In the genomic region with DNA sequence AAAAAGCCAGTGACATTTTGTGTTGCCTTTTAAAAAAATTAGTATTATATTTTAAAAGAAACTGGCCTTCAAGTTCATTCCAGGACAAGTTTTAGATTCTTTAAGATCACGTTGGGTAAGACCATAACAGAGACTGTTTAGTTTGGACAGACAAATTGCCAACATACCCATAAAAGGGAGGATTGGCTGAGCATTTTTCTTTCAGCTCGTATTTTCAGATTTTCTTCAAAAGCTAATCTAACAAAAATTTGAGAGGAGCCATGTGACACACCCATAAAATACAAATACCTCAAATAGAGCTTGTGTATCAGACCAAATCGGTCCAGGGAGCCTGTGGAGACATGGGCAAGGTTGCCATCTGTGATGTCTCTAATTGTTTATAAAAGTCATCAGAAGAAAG, we compare ENCODE assay signal across 23 cellular contexts.
A peak's percentile ranks its signal among the peaks of the same experiment; 100 is the strongest.
DNase-seq lines count a peak whose midpoint lies in the region; ATAC-seq and TF ChIP-seq lines count a peak whose summit lies in the region.
"Had no signal": no experiment of that assay in that cellular context is flagged by ENCODE, and none has a peak within 500 bp of the region (broad histone marks: within the 10 kb centered on the region; RNA-seq: fewer than 3 reads in every experiment).

No MANE protein-coding gene starts in this region.

- CTCF ChIA-PET in HEK293T (lab: Yijun Ruan, JAX), result no interaction called here

- 32 to 54% (median 49%) methylated on average over 3 of the region's 3 CpGs for WGBS in stomach, 5 donors
- WGBS in aorta, 2 donors, result 5% methylated on average over 3 of the region's 3 CpGs

- intact Hi-C loops in left ventricle myocardium inferior (cut with micrococcal nuclease) (no loop called here), stomach (cut with DNase I; ENCODE audit: low total_unique reads) (no loop called here), aorta (cut with DNase I) (no loop called here)

- no peak for TF ChIP-seq CTCF in left ventricle myocardium inferior (IDR thresholded peaks at IDR 0.05; ENCODE audit: borderline replicate concordance)
- no peak for TF ChIP-seq CTCF in right atrium auricular region (IDR thresholded peaks at IDR 0.05)
- TF ChIP-seq CTCF in stomach (IDR thresholded peaks at IDR 0.05), result no peak

- POLR2A ChIA-PET in HEK293T (lab: Yijun Ruan, JAX), result no interaction called here

- peak overlapping the region; percentile 21 for H3K27ac ChIP-seq in left ventricle myocardium inferior (replicated peaks)
- no peak overlapping the region for H3K27ac ChIP-seq in right atrium auricular region
- H3K27ac ChIP-seq in stomach, result peak overlapping the region in 4 of 5 donors; percentile 13 to 39 (median 28)
- peak overlapping the region; percentile 79 to 86 for H3K27ac ChIP-seq in aorta (ENCODE audit: low read depth in 1 of 2, low read length in 2 of 2)
- H3K27ac ChIP-seq: PC-9, SJCRH30 had no signal

- no peak overlapping the region for H3K4me3 ChIP-seq in left ventricle myocardium inferior
- H3K4me3 ChIP-seq in right atrium auricular region, result no peak overlapping the region
- no peak overlapping the region for H3K4me3 ChIP-seq in stomach
- H3K4me3 ChIP-seq in aorta (ENCODE audit: low read length in 2 of 2), result no peak overlapping the region
- H3K4me3 ChIP-seq: PC-9, SJCRH30 had no signal

- no peaks in the 10 kb centered on the region for H3K9me3 ChIP-seq in left ventricle myocardium inferior (replicated peaks)
- no peaks in the 10 kb centered on the region for H3K9me3 ChIP-seq in right atrium auricular region
- H3K9me3 ChIP-seq in stomach, result no peaks in the 10 kb centered on the region
- H3K9me3 ChIP-seq in aorta (ENCODE audit: control insufficient read depth, low read length), result no peaks in the 10 kb centered on the region
- H3K9me3 ChIP-seq: BE2C, SJCRH30 had no signal

- DNase-seq in left ventricle myocardium inferior, result no peak
- no peak for DNase-seq in right atrium auricular region (ENCODE audit: low spot score)
- DNase-seq in fibroblast of gingiva (ENCODE audit: low read depth), result peak; percentile 31
- DNase-seq in stomach, result no peak
- no peak for DNase-seq in aorta
- DNase-seq in HEK293T (ENCODE audit: extremely low spot score), result no peak
- no peak for DNase-seq in mesenteric fat pad (ENCODE audit: low spot score)
- DNase-seq in NCI-H2171 treated with DMSO at 0.1 percent for 48 hours (lab: John Stamatoyannopoulos, UW), result no peak
- DNase-seq: 8988T; ACHN; BE2C; CD8-positive, alpha-beta memory T cell; DMS 273 treated with DMSO at 0.1 percent for 48 hours; DMS79 treated with DMSO at 0.1 percent for 48 hours; Karpas-422; NCI-H1092 treated with DMSO at 0.1 percent for 48 hours; NCI-H1436 treated with DMSO at 0.1 percent for 48 hours; NCI-H187 treated with DMSO at 0.1 percent for 48 hours; NCI-H524 treated with DMSO at 0.1 percent for 48 hours; NCI-H82; NK-92 treated with Interleukin-12 subunit alpha and Interleukin-12 subunit beta, amount 100 ng/mL, for 24 hours; PC-9; SJCRH30 had no signal

- H3K36me3 ChIP-seq in left ventricle myocardium inferior, result no peaks in the 10 kb centered on the region
- H3K36me3 ChIP-seq in right atrium auricular region, result no peaks in the 10 kb centered on the region
- no peaks in the 10 kb centered on the region for H3K36me3 ChIP-seq in stomach
- no peaks in the 10 kb centered on the region for H3K36me3 ChIP-seq in aorta (ENCODE audit: control insufficient read depth in 1 of 2, insufficient read depth in 2 of 2, low read length in 1 of 2)
- H3K36me3 ChIP-seq: BE2C, SJCRH30 had no signal

- no peak for ATAC-seq in aorta (ENCODE audit: low FRiP score)

- H3K27me3 ChIP-seq in left ventricle myocardium inferior (ENCODE audit: low read depth) (no peaks in the 10 kb centered on the region), right atrium auricular region (no peaks in the 10 kb centered on the region), stomach (no peaks in the 10 kb centered on the region), aorta (ENCODE audit: control insufficient read depth in 1 of 2, insufficient read depth in 2 of 2, low read length in 1 of 2) (no peaks in the 10 kb centered on the region)
- H3K27me3 ChIP-seq: BE2C had no signal

- no peaks in the 10 kb centered on the region for H3K4me1 ChIP-seq in left ventricle myocardium inferior
- no peaks in the 10 kb centered on the region for H3K4me1 ChIP-seq in right atrium auricular region
- H3K4me1 ChIP-seq in stomach, result peaks cover 0 to 49% (median 13%) of the 10 kb centered on the region in 4 donors
- peaks cover 9 to 12% of the 10 kb centered on the region in 2 donors for H3K4me1 ChIP-seq in aorta (ENCODE audit: control insufficient read depth in 1 of 2, insufficient read depth in 2 of 2, low read length in 2 of 2)
- H3K4me1 ChIP-seq: BE2C had no signal

- TF ChIP-seq POLR2A in stomach (IDR thresholded peaks at IDR 0.05), result no peak

- no peak for TF ChIP-seq EP300 in stomach (IDR thresholded peaks at IDR 0.05)

TF ChIP-seq in HEK293T, 16 proteins besides CTCF, POLR2A, EP300 and RAD21:
- TF ChIP-seq NFRKB (IDR thresholded peaks at IDR 0.05) (no peak), FOXK2 (IDR thresholded peaks at IDR 0.05) (no peak), FOXM1 (IDR thresholded peaks at IDR 0.05; ENCODE audit: borderline replicate concordance) (no peak), LEF1 (IDR thresholded peaks at IDR 0.05; ENCODE audit: borderline replicate concordance) (no peak), ZNF384 (IDR thresholded peaks at IDR 0.05) (no peak), FOXA1 (IDR thresholded peaks at IDR 0.05) (no peak)
- TF ChIP-seq, protein P1, sequence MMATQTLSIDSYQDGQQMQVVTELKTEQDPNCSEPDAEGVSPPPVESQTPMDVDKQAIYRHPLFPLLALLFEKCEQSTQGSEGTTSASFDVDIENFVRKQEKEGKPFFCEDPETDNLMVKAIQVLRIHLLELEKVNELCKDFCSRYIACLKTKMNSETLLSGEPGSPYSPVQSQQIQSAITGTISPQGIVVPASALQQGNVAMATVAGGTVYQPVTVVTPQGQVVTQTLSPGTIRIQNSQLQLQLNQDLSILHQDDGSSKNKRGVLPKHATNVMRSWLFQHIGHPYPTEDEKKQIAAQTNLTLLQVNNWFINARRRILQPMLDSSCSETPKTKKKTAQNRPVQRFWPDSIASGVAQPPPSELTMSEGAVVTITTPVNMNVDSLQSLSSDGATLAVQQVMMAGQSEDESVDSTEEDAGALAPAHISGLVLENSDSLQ (IDR thresholded peaks at IDR 0.05), result no peak

Comparison
In these comparisons a context has a peak if more than half of its experiments do, and no peak if none do; other contexts are left out.
1. H3K27ac ChIP-seq: peak in left ventricle myocardium inferior (single experiment), stomach (4 of 5) and aorta (2 of 2); none in right atrium auricular region (0 of 2).